Comparison of ENCODE assay signal across 8 cellular contexts in genomic region chr5:75236322-75237316, GRCh38. TPM values are rescaled to one million over a fixed set of nuclear protein-coding genes. Genes with fewer than 3 reads are reported as not detected.
A peak's percentile ranks its signal among the peaks of the same experiment; 100 is the strongest.
DNase-seq lines count a peak whose midpoint lies in the region; FAIRE-seq and TF ChIP-seq lines count a peak whose summit lies in the region.

TSS of gene ANKRD31 (minus strand) at chr5:75236878. CDS start at chr5:75236686, 192 bp downstream.

- H3K9me3 ChIP-seq in neutrophil = no peaks in the 10 kb centered on the region

- DNase-seq in H4 (ENCODE audit: low spot score) (peak; percentile 64), LNCaP clone FGC (ENCODE audit: low read depth) (peak; percentile 10), SHP77 (lab: John Stamatoyannopoulos, UW) (peak; percentile 26 to 80), frontal cortex (ENCODE audit: low spot score in 2 of 2) (peak; percentile 92 to 94), substantia nigra (lab: John Stamatoyannopoulos, UW) (peak in 48 of 49 donors; percentile 28 to 91 (median 75))
- peak; percentile 74 to 90 (median 78) for DNase-seq in activated naive CD4-positive, alpha-beta T cell (lab: John Stamatoyannopoulos, UW)

- peak; percentile 94 for TF ChIP-seq CTCF in LNCaP clone FGC (IDR thresholded peaks at IDR 0.05; ENCODE audit: control insufficient read depth, extremely low read depth, insufficient read depth)
- TF ChIP-seq CTCF in neutrophil (IDR thresholded peaks at IDR 0.05) = peak; percentile 97

- H3K36me3 ChIP-seq in neutrophil = no peaks in the 10 kb centered on the region

- H3K4me3 ChIP-seq in LNCaP clone FGC (ENCODE audit: low read depth, low read length) = peak within 1 kb of the TSS; percentile 79
- peak within 1 kb of the TSS; percentile 80 to 86 for H3K4me3 ChIP-seq in neutrophil (ENCODE audit: low read depth in 1 of 2, low read length in 1 of 2)

- peaks cover 13% of the 10 kb centered on the region in 2 experiments for H3K4me1 ChIP-seq in neutrophil (ENCODE audit: control insufficient read depth in 1 of 2, insufficient read depth in 1 of 2, low read depth in 1 of 2, low read length in 1 of 2)

- FAIRE-seq in G401.6 (lab: Jason Lieb, UNC) (peak; percentile 60), frontal cortex (lab: Jason Lieb, UNC) (no peak)

- peaks cover 8% of the 10 kb centered on the region for H3K27me3 ChIP-seq in neutrophil

- H3K27ac ChIP-seq in neutrophil (peak within 1 kb of the TSS; percentile 72), substantia nigra (ENCODE audit: low read depth, low read length, poor library complexity, severe bottlenecking) (peak within 1 kb of the TSS; percentile 86)

RNA-seq across cellular contexts. Expression of gene ANKRD31, which starts in this region (rescaled TPM):
- total RNA-seq in H4 (2014; rRNA removed; shearing (Covaris generic)) = 0.14 and 0.33 TPM in 2 replicates
- 0.82 TPM for total RNA-seq in frontal cortex

Comparison
In these comparisons a context has a peak if more than half of its experiments do, and no peak if none do; other contexts are left out.
1. Peak in every context shown above with its lines: DNase-seq, H3K4me3 ChIP-seq and H3K27ac ChIP-seq.
2. Peak in DNase-seq in H4; RNA of the gene not detected or under 1 TPM.
3. Peak in DNase-seq in frontal cortex; RNA of the gene not detected or under 1 TPM.
4. DNase-seq: peak in every context shown above with its lines; median percentile 93 in frontal cortex; 78 in activated naive CD4-positive, alpha-beta T cell; 75 in substantia nigra; 64 in H4; 53 in SHP77; 10 in LNCaP clone FGC.